Comparison of ENCODE assay signal across 8 cellular contexts in the genomic region with DNA sequence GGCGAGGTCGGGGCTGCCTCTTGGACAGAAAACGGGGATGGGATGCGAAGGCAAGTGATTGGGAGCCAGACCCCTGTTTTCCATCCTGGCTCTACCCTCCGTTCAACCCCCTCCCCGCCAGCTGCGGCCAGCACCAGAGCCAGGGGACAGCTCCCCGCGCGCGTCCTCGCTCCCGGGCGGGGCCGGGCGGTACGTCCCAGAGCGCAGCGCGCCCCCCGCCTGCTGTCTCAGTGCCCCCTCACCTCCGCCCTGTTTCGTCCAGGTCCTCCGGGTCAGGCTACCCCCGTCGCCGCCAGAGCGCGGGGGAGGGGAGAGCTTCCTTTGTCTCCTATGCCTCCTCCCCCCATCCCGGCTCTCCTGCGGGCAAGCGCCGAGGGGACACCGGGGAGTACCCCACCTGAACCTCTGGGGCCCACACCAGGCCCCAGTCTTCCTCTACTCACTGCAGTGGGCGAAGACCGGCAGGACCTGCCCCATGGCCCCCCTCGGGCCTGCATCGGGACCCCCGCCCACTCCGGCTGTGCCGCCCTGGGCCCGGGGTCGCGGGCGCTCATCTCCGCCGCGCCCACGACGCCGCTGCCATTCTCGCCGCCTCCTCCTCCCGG. TPM values are rescaled to one million over a fixed set of nuclear protein-coding genes. Genes with fewer than 3 reads are reported as not detected.
A peak's percentile ranks its signal among the peaks of the same experiment; 100 is the strongest.
DNase-seq lines count a peak whose midpoint lies in the region; ATAC-seq, FAIRE-seq and TF ChIP-seq lines count a peak whose summit lies in the region.

No MANE protein-coding gene starts in this region.

- no peak for TF ChIP-seq POLR2A in H1 (IDR thresholded peaks at IDR 0.05; ENCODE audit: control extremely low read depth in 1 of 2, low read depth in 2 of 2, low read length in 2 of 2)
- TF ChIP-seq POLR2A in upper lobe of left lung (IDR thresholded peaks at IDR 0.05): peak in 1 of 4 donors; percentile 13

- POLR2A ChIA-PET in H1 (lab: Charles Lee; ENCODE audit: partially characterized antibody): interaction anchor here (0.7 to 4.6 kb wide), 7 partner anchors 8 to 221 kb away, joined by 3 to 25 read pairs (median 3); a partner anchor contains a TSS

- DNase-seq in GM12864 (ENCODE audit: low read depth): no peak
- peak; percentile 50 for DNase-seq in WERI-Rb-1
- DNase-seq in H1 (ENCODE audit: low read depth in 1 of 2, low spot score in 2 of 2): peak in 1 of 2 experiments; percentile 91
- DNase-seq in mucosa of descending colon: peak; percentile 58 to 81 (median 75)
- peak in 1 of 2 donors; percentile 92 for DNase-seq in upper lobe of left lung
- DNase-seq in SIG-M5 treated with dmso at 0.1 percent for 504 hours (lab: John Stamatoyannopoulos, UW; ENCODE audit: unreplicated experiment): no peak
- no peak for DNase-seq in GOT3 (lab: John Stamatoyannopoulos, UW)

- H3K4me3 ChIP-seq in GM12864 (ENCODE audit: low read depth, low read length): peak overlapping the region; percentile 55
- H3K4me3 ChIP-seq in WERI-Rb-1 (ENCODE audit: low read depth, low read length): peak overlapping the region; percentile 92
- peak overlapping the region; percentile 53 to 83 (median 70) for H3K4me3 ChIP-seq in H1 (ENCODE audit: extremely low read depth in 1 of 4, insufficient read depth in 2 of 4, low read depth in 3 of 4, low read length in 4 of 4)
- peak overlapping the region; percentile 11 for H3K4me3 ChIP-seq in mucosa of descending colon
- H3K4me3 ChIP-seq in upper lobe of left lung: peak overlapping the region; percentile 59 to 87 (median 76)

- peak; percentile 7 for ATAC-seq in HG03280 (IDR thresholded peaks at IDR 0.05; ENCODE audit: unreplicated experiment)
- peak; percentile 36 for ATAC-seq in mucosa of descending colon
- ATAC-seq in upper lobe of left lung (ENCODE audit: low FRiP score in 2 of 2): peak in 1 of 2 donors; percentile 41

- no peak overlapping the region for H2BK120ac ChIP-seq in H1 (replicated peaks; ENCODE audit: low read depth, low read length)

- H3K36me3 ChIP-seq in WERI-Rb-1: peaks cover 39% of the 10 kb centered on the region
- H3K36me3 ChIP-seq in H1 (ENCODE audit: control insufficient read depth in 2 of 4, insufficient read depth in 4 of 4, low read length in 3 of 4): peaks cover 0 to 2% (median 0%) of the 10 kb centered on the region in 4 experiments; a peak in 1 of 8 replicates
- H3K36me3 ChIP-seq in mucosa of descending colon (ENCODE audit: low read depth): no peaks in the 10 kb centered on the region
- H3K36me3 ChIP-seq in upper lobe of left lung: no peaks in the 10 kb centered on the region

- H4K20me1 ChIP-seq in H1 (replicated peaks in 1 of 2; ENCODE audit: control insufficient read depth in 1 of 2, insufficient read depth in 2 of 2, low read length in 2 of 2): peaks cover 0 to 8% of the 10 kb centered on the region in 2 experiments

- H3K9me3 ChIP-seq in WERI-Rb-1 (ENCODE audit: severe bottlenecking): no peaks in the 10 kb centered on the region
- no peaks in the 10 kb centered on the region for H3K9me3 ChIP-seq in H1 (ENCODE audit: insufficient read depth in 2 of 2, low read depth in 1 of 2, low read length in 1 of 2)
- H3K9me3 ChIP-seq in mucosa of descending colon: no peaks in the 10 kb centered on the region
- H3K9me3 ChIP-seq in upper lobe of left lung: no peaks in the 10 kb centered on the region

- H3K27ac ChIP-seq in WERI-Rb-1 (peak overlapping the region; percentile 94), H1 (ENCODE audit: low read depth, low read length) (no peak overlapping the region), upper lobe of left lung (peak overlapping the region in 1 of 4 donors; percentile 82)

- peaks cover 5 to 17% (median 15%) of the 10 kb centered on the region in 4 experiments; a peak in 6 of 7 replicates for H3K4me1 ChIP-seq in H1 (replicated peaks in 1 of 4; ENCODE audit: control insufficient read depth in 3 of 4, insufficient read depth in 4 of 4, low read length in 3 of 4)
- H3K4me1 ChIP-seq in mucosa of descending colon (ENCODE audit: low read depth): peaks cover 37% of the 10 kb centered on the region
- peaks cover 45 to 57% (median 48%) of the 10 kb centered on the region in 4 donors for H3K4me1 ChIP-seq in upper lobe of left lung

- H3K79me1 ChIP-seq in H1 (ENCODE audit: low read depth, low read length): no peaks in the 10 kb centered on the region

- no peak overlapping the region for H2AK5ac ChIP-seq in H1 (ENCODE audit: low read depth, low read length)

- FAIRE-seq in H1 (lab: Jason Lieb, UNC): no peak

- H2BK12ac ChIP-seq in H1 (ENCODE audit: low read depth, low read length): no peak overlapping the region

- no peak overlapping the region for H3K56ac ChIP-seq in H1 (replicated peaks; ENCODE audit: insufficient read length, low read depth, low read length)

- no peak overlapping the region; the same call in 1 of the 2 replicates for H4K8ac ChIP-seq in H1 (ENCODE audit: extremely low read depth, insufficient read depth, low read length)

- no peak overlapping the region for H3K23ac ChIP-seq in H1 (ENCODE audit: insufficient read length)

- H3K4ac ChIP-seq in H1 (replicated peaks; ENCODE audit: insufficient read length, low read depth, low read length): no peak overlapping the region

- no peak overlapping the region for H3K14ac ChIP-seq in H1 (ENCODE audit: insufficient read length)

- no peak overlapping the region for H2BK15ac ChIP-seq in H1 (ENCODE audit: low read length)

- no peak for TF ChIP-seq EP300 in H1 (IDR thresholded peaks at IDR 0.05; ENCODE audit: borderline replicate concordance in 1 of 2, low read depth in 2 of 2, low read length in 2 of 2)
- TF ChIP-seq EP300 in upper lobe of left lung (IDR thresholded peaks at IDR 0.05): no peak

- H3K27me3 ChIP-seq in WERI-Rb-1 (ENCODE audit: insufficient read depth, low read depth, severe bottlenecking): no peaks in the 10 kb centered on the region
- H3K27me3 ChIP-seq in H1 (replicated peaks in 1 of 4; ENCODE audit: control insufficient read depth in 3 of 4, extremely low read depth in 1 of 4, insufficient read depth in 3 of 4, low read length in 3 of 4): peaks cover 0 to 10% (median 4%) of the 10 kb centered on the region in 4 experiments; a peak in 3 of 7 replicates
- peaks cover 0 to 22% (median under 1%) of the 10 kb centered on the region in 4 donors for H3K27me3 ChIP-seq in upper lobe of left lung

- no peak overlapping the region for H2AFZ ChIP-seq in H1 (ENCODE audit: low read length)

- H3K79me2 ChIP-seq in H1 (ENCODE audit: control insufficient read depth in 1 of 2, insufficient read depth in 2 of 2, low read length in 2 of 2): no peaks in the 10 kb centered on the region

- no peak for TF ChIP-seq RAD21 in H1 (IDR thresholded peaks at IDR 0.05 in 1 of 2, conservative IDR thresholded peaks at IDR 0.05 in 1 of 2; ENCODE audit: low read depth in 2 of 2, low read length in 2 of 2)

- H3K18ac ChIP-seq in H1 (ENCODE audit: extremely low read depth, low read length): no peak overlapping the region; the same call in none of the 2 replicates

- TF ChIP-seq CTCF in GM12864 (IDR thresholded peaks at IDR 0.05; ENCODE audit: low read depth, low read length, missing control alignments): no peak
- TF ChIP-seq CTCF in WERI-Rb-1 (IDR thresholded peaks at IDR 0.05; ENCODE audit: low read depth, low read length): no peak
- TF ChIP-seq CTCF in H1 (IDR thresholded peaks at IDR 0.05; ENCODE audit: control extremely low read depth in 1 of 3, insufficient read depth in 1 of 3, low read depth in 1 of 3, low read length in 3 of 3): no peak
- no peak for TF ChIP-seq CTCF in mucosa of descending colon (IDR thresholded peaks at IDR 0.05)
- no peak for TF ChIP-seq CTCF in upper lobe of left lung (IDR thresholded peaks at IDR 0.05)

- CTCF ChIA-PET in H1 (lab: Charles Lee; ENCODE audit: partially characterized antibody): interaction anchor here (0.9 to 3.0 kb wide), 7 partner anchors 11 to 145 kb away, joined by 3 to 37 read pairs (median 7); a partner anchor contains a TSS

- no peak overlapping the region for H2BK5ac ChIP-seq in H1 (ENCODE audit: low read depth, low read length)

- no peak overlapping the region for H4K5ac ChIP-seq in H1 (ENCODE audit: insufficient read length, low read depth, low read length)

- peaks cover 19% of the 10 kb centered on the region; the same call in 1 of the 2 replicates for H3K23me2 ChIP-seq in H1 (ENCODE audit: low read depth, low read length)

- peak overlapping the region; percentile 76 to 87 for H3K4me2 ChIP-seq in H1 (ENCODE audit: insufficient read depth in 1 of 2, low read depth in 2 of 2, low read length in 2 of 2)

- intact Hi-C loops in mucosa of descending colon (cut with DNase I, micrococcal nuclease): no loop called here

- no peak overlapping the region for H4K91ac ChIP-seq in H1 (replicated peaks; ENCODE audit: insufficient read length, low read length)

- no peak overlapping the region for H2BK20ac ChIP-seq in H1 (ENCODE audit: low read length)

- 1% methylated on average over 25 of the region's 54 CpGs; no CpG with 5 or more reads in 1 of the 2 experiments for WGBS in H1 (ENCODE audit: extremely low coverage in 1 of 2, insufficient coverage in 1 of 2, insufficient read length in 1 of 2, insufficient replicate concordance in 2 of 2, low coverage in 1 of 2, low lambda C conversion rate in 2 of 2, missing lambda C conversion rate in 1 of 2), 2 experiments
- WGBS in upper lobe of left lung, 2 donors: 2 to 8% methylated on average over 4 to 35 of the region's 54 CpGs

- no peak overlapping the region for H3K9ac ChIP-seq in H1 (replicated peaks in 1 of 4; ENCODE audit: extremely low read depth in 1 of 4, low read depth in 3 of 4, low read length in 3 of 4)

RNA-seq across cellular contexts. Expression of a gene that starts 0.4 kb away (rescaled TPM):
- total RNA-seq in H1 (2021; fragmentation: NEBNext Ultra II Directional; extraction: Animal tissue kit (Norgen Biotek cat#: 25700)): 21.1 and 21.6 TPM in 2 replicates
- 21.0 and 33.5 TPM in 2 replicates for polyA plus RNA-seq in H1 (2011; rRNA removed)
- polyA plus RNA-seq in H1 (2011; cell fraction: cytosol; rRNA removed): 19.9 TPM
- 19.7 TPM for polyA plus RNA-seq in H1 (2011; cell fraction: nucleus; rRNA removed)
- polyA plus RNA-seq in H1 (2012, experiment 1 of 2): 19.1 to 26.5 TPM (median 23.9 TPM) in 4 replicates
- polyA plus RNA-seq in H1 (2012, experiment 2 of 2): 24.8 TPM
- 32.6 TPM for polyA plus RNA-seq in H1 (2013, experiment 1 of 2)
- 36.9 TPM for polyA plus RNA-seq in H1 (2013, experiment 2 of 2)
- polyA minus RNA-seq in H1 (2011; rRNA and poly(A)+ RNA removed): 9.5 and 14.4 TPM in 2 replicates
- 8.3 TPM for polyA minus RNA-seq in H1 (2011; cell fraction: cytosol; rRNA and poly(A)+ RNA removed)
- polyA minus RNA-seq in H1 (2011; cell fraction: nucleus; rRNA and poly(A)+ RNA removed): 9.9 TPM
- total RNA-seq in mucosa of descending colon (10 to 100 TPM in 1 of 3 donors, 1 to 10 TPM in 2; 3.1 to 18.2 (median 6.2) TPM), upper lobe of left lung (10 to 100 TPM in 3 of 6 donors, 1 to 10 TPM in 3; 5.2 to 17.8 (median 11.1) TPM)

RNA-seq across cellular contexts. Expression of a gene that starts 1.8 kb away (rescaled TPM):
- 11.0 and 12.2 TPM in 2 replicates for total RNA-seq in H1 (2021; fragmentation: NEBNext Ultra II Directional; extraction: Animal tissue kit (Norgen Biotek cat#: 25700))
- 14.4 and 17.5 TPM in 2 replicates for polyA plus RNA-seq in H1 (2011; rRNA removed)
- 20.7 TPM for polyA plus RNA-seq in H1 (2011; cell fraction: cytosol; rRNA removed)
- 17.1 TPM for polyA plus RNA-seq in H1 (2011; cell fraction: nucleus; rRNA removed)
- polyA plus RNA-seq in H1 (2012, experiment 1 of 2): 12.0 to 16.7 TPM (median 14.4 TPM) in 4 replicates
- 13.0 TPM for polyA plus RNA-seq in H1 (2012, experiment 2 of 2)
- 35.8 TPM for polyA plus RNA-seq in H1 (2013, experiment 1 of 2)
- polyA plus RNA-seq in H1 (2013, experiment 2 of 2): 34.9 TPM
- polyA minus RNA-seq in H1 (2011; rRNA and poly(A)+ RNA removed): 2.3 and 4.2 TPM in 2 replicates
- polyA minus RNA-seq in H1 (2011; cell fraction: cytosol; rRNA and poly(A)+ RNA removed): 4.3 TPM
- 5.6 TPM for polyA minus RNA-seq in H1 (2011; cell fraction: nucleus; rRNA and poly(A)+ RNA removed)
- total RNA-seq in mucosa of descending colon (1 to 10 TPM in 1 of 3 donors, under 1 TPM in 2; 0.43 to 1.3 (median 0.87) TPM), upper lobe of left lung (1 to 10 TPM in 3 of 6 donors, under 1 TPM in 2, not detected in 1; 0.89 to 6.3 (median 1.1) TPM)

RNA-seq across cellular contexts. Expression of a gene that starts 10.8 kb away (rescaled TPM):
- 135 and 138 TPM in 2 replicates for total RNA-seq in H1 (2021; fragmentation: NEBNext Ultra II Directional; extraction: Animal tissue kit (Norgen Biotek cat#: 25700))
- 89.7 and 163 TPM in 2 replicates for polyA plus RNA-seq in H1 (2011; rRNA removed)
- polyA plus RNA-seq in H1 (2011; cell fraction: cytosol; rRNA removed): 92.0 TPM
- 116 TPM for polyA plus RNA-seq in H1 (2011; cell fraction: nucleus; rRNA removed)
- 79.3 to 101 TPM (median 84.8 TPM) in 4 replicates for polyA plus RNA-seq in H1 (2012, experiment 1 of 2)
- polyA plus RNA-seq in H1 (2012, experiment 2 of 2): 110 TPM
- polyA plus RNA-seq in H1 (2013, experiment 1 of 2): 108 TPM
- 104 TPM for polyA plus RNA-seq in H1 (2013, experiment 2 of 2)
- 46.1 and 52.4 TPM in 2 replicates for polyA minus RNA-seq in H1 (2011; rRNA and poly(A)+ RNA removed)
- 83.1 TPM for polyA minus RNA-seq in H1 (2011; cell fraction: cytosol; rRNA and poly(A)+ RNA removed)
- 102 TPM for polyA minus RNA-seq in H1 (2011; cell fraction: nucleus; rRNA and poly(A)+ RNA removed)
- total RNA-seq in mucosa of descending colon (100 to 1,000 TPM; 190 to 252 (median 235) TPM), upper lobe of left lung (100 to 1,000 TPM in 4 of 6 donors, 10 to 100 TPM in 2; 68.1 to 266 (median 143) TPM)

RNA-seq across cellular contexts. Expression of a gene that starts 28.7 kb away (rescaled TPM):
- total RNA-seq in H1 (2021; fragmentation: NEBNext Ultra II Directional; extraction: Animal tissue kit (Norgen Biotek cat#: 25700)): 1.3 and 2.7 TPM in 2 replicates
- 0.44 and 1.2 TPM in 2 replicates for polyA plus RNA-seq in H1 (2011; rRNA removed)
- 0.32 TPM for polyA plus RNA-seq in H1 (2011; cell fraction: cytosol; rRNA removed)
- 5.2 TPM for polyA plus RNA-seq in H1 (2011; cell fraction: nucleus; rRNA removed)
- 1.1 to 4.3 TPM (median 2.6 TPM) in 4 replicates for polyA plus RNA-seq in H1 (2012, experiment 1 of 2)
- 2.4 TPM for polyA plus RNA-seq in H1 (2012, experiment 2 of 2)
- 0.85 TPM for polyA plus RNA-seq in H1 (2013, experiment 1 of 2)
- polyA plus RNA-seq in H1 (2013, experiment 2 of 2): 0.79 TPM
- 2.8 and 6.9 TPM in 2 replicates for polyA minus RNA-seq in H1 (2011; rRNA and poly(A)+ RNA removed)
- 1.5 TPM for polyA minus RNA-seq in H1 (2011; cell fraction: cytosol; rRNA and poly(A)+ RNA removed)
- 39.4 TPM for polyA minus RNA-seq in H1 (2011; cell fraction: nucleus; rRNA and poly(A)+ RNA removed)
- total RNA-seq in mucosa of descending colon: 10 to 100 TPM in 1 of 3 donors, 1 to 10 TPM in 1, under 1 TPM in 1; 0.58 to 10.3 (median 1.6) TPM
- total RNA-seq in upper lobe of left lung: 100 to 1,000 TPM in 2 of 6 donors, 10 to 100 TPM in 2, 1 to 10 TPM in 1, not detected in 1; 8.8 to 152 (median 94.9) TPM

Comparison
In these comparisons a context has a peak if more than half of its experiments do, and no peak if none do; other contexts are left out.
1. DNase-seq: peak in WERI-Rb-1 (single experiment) and mucosa of descending colon (3 of 3); none in GM12864 (single experiment), SIG-M5 treated with dmso at 0.1 percent for 504 hours (single experiment) and GOT3 (single experiment).
2. H3K4me3 ChIP-seq: peak in every context shown above with its lines; median percentile 92 in WERI-Rb-1; 76 in upper lobe of left lung; 70 in H1; 55 in GM12864; 11 in mucosa of descending colon.